Comparison of ENCODE assay signal across 21 cellular contexts in the genomic region with DNA sequence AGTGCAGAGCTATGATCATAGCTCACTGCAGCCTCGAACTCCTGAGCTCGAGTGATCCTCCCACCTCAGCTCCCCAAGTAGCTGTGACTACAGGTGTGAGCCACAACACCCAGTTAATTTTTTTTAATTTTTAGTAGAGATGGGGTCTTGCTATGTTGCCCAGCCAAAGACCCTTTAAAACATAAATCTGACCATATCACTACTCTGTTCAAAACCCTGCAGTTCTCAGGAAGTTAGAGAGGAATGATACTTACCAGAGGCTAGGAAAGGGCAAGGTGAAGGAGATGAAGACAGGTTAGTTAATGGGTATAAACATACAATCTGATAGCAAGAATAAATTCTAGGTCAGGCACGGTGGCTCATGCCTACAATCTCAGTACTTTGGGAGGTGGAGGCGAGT. TPM values are rescaled to one million over a fixed set of nuclear protein-coding genes. Genes with fewer than 3 reads are reported as not detected.
A peak's percentile ranks its signal among the peaks of the same experiment; 100 is the strongest.
DNase-seq lines count a peak whose midpoint lies in the region; ATAC-seq, FAIRE-seq and TF ChIP-seq lines count a peak whose summit lies in the region.
"Had no signal": no experiment of that assay in that cellular context is flagged by ENCODE, and none has a peak within 500 bp of the region (broad histone marks: within the 10 kb centered on the region; RNA-seq: fewer than 3 reads in every experiment).

No MANE protein-coding gene starts in this region.

- peaks cover 6% of the 10 kb centered on the region; the same call in 1 of the 2 replicates for H3K27me3 Mint-ChIP-seq in H9 (ENCODE audit: low read depth)
- H3K27me3 Mint-ChIP-seq in activated T-cell treated with anti-CD3 and anti-CD28 coated beads, Interleukin-2, amount 50 U/mL, for 72 hours (ENCODE audit: low read depth), result no peaks in the 10 kb centered on the region
- H3K27me3 Mint-ChIP-seq: B cell had no signal

- H2BK5ac ChIP-seq in H9 (ENCODE audit: insufficient read length, low read length), result no peak overlapping the region

- peaks cover 3 to 6% of the 10 kb centered on the region in 2 experiments; a peak in 3 of 5 replicates for H3K9me3 Mint-ChIP-seq in H9
- H3K9me3 Mint-ChIP-seq in stimulated activated effector memory CD8-positive, alpha-beta T cell treated with anti-CD3 and anti-CD28 coated beads, Interleukin-12 subunit alpha, Interleukin-12 subunit beta, amount 100 ng/mL, for 72 hours, result no peaks in the 10 kb centered on the region
- peaks cover 0 to 1% of the 10 kb centered on the region in 2 donors for H3K9me3 Mint-ChIP-seq in activated T-cell treated with anti-CD3 and anti-CD28 coated beads, Interleukin-2, amount 50 U/mL, for 72 hours
- H3K9me3 Mint-ChIP-seq: CD8-positive, alpha-beta T cell had no signal

- H3K36me3 Mint-ChIP-seq in H9 (ENCODE audit: insufficient read depth in 1 of 3, low read depth in 3 of 3), result peaks cover 0 to 1% (median 0%) of the 10 kb centered on the region in 3 experiments; a peak in 1 of 7 replicates
- peaks cover 25% of the 10 kb centered on the region for H3K36me3 Mint-ChIP-seq in stimulated activated effector memory CD8-positive, alpha-beta T cell treated with anti-CD3 and anti-CD28 coated beads, Interleukin-12 subunit alpha, Interleukin-12 subunit beta, amount 100 ng/mL, for 72 hours
- peaks cover 6 to 8% of the 10 kb centered on the region in 2 donors for H3K36me3 Mint-ChIP-seq in activated T-cell treated with anti-CD3 and anti-CD28 coated beads, Interleukin-2, amount 50 U/mL, for 72 hours (ENCODE audit: insufficient read depth in 2 of 2)

- no peak overlapping the region for H3K4ac ChIP-seq in H9 (ENCODE audit: low read depth, low read length)

- H4K20me1 ChIP-seq in H9 (ENCODE audit: control insufficient read depth, insufficient read depth, insufficient read length), result no peaks in the 10 kb centered on the region
- H4K20me1 ChIP-seq in K562 (replicated peaks; ENCODE audit: control insufficient read depth, insufficient read depth, low read length), result no peaks in the 10 kb centered on the region
- H4K20me1 ChIP-seq: BLaER1 treated with 17β-estradiol and CSF1 and Interleukin-3, amounts not matched to agents 10 nM and 100 nM had no signal

- DNase-seq in H9 (peak; percentile 17), K562 (ENCODE audit: extremely low read depth in 1 of 4, low spot score in 3 of 4) (no peak), right lobe of liver (no peak), SHP77 (lab: John Stamatoyannopoulos, UW) (no peak)
- no peak for DNase-seq in stimulated activated effector memory CD8-positive, alpha-beta T cell treated with anti-CD3 and anti-CD28 coated beads, Interleukin-12 subunit alpha, Interleukin-12 subunit beta, amount 100 ng/mL, for 72 hours (ENCODE audit: low spot score in 2 of 2)
- no peak for DNase-seq in activated T-cell treated with anti-CD3 and anti-CD28 coated beads, Interleukin-2, amount 50 U/mL, for 72 hours
- DNase-seq: CD8-positive, alpha-beta T cell; COR-L47; DMS 273 treated with DMSO at 0.1 percent for 48 hours; DMS53; IMR-90; KBM-7 had no signal

- H3K27ac ChIP-seq in H9 (ENCODE audit: insufficient read length, low read depth, low read length) (no peak overlapping the region), K562 (ENCODE audit: extremely low read depth, low read depth, low read length) (no peak overlapping the region), right lobe of liver (peak overlapping the region in 2 of 3 donors; percentile 96 to 97)
- H3K27ac ChIP-seq: BLaER1 treated with 17β-estradiol and CSF1 and Interleukin-3, amounts not matched to agents 10 nM and 100 nM had no signal

- H3K23ac ChIP-seq in H9 (ENCODE audit: insufficient read length, low read depth, low read length), result no peak overlapping the region

- H3K14ac ChIP-seq in H9 (ENCODE audit: insufficient read depth, low read length), result no peak overlapping the region

- H3K4me3 ChIP-seq in K562, result no peak overlapping the region
- H3K4me3 ChIP-seq in right lobe of liver, result no peak overlapping the region
- H3K4me3 ChIP-seq: BLaER1 treated with 17β-estradiol and CSF1 and Interleukin-3, amounts not matched to agents 10 nM and 100 nM; HAP-1 had no signal

- no peak overlapping the region for H3K56ac ChIP-seq in H9 (ENCODE audit: insufficient read length, low read depth, low read length)

- H2BK20ac ChIP-seq in H9 (ENCODE audit: low read depth, low read length, poor library complexity, severe bottlenecking), result no peak overlapping the region

- in situ Hi-C loops in K562 (cut with MboI), result no loop called here

- no peak overlapping the region for H2BK120ac ChIP-seq in H9 (ENCODE audit: low read depth, low read length, poor library complexity, severe bottlenecking)

- no peak for FAIRE-seq in K562 (lab: Jason Lieb, UNC)
- FAIRE-seq: G401.6, GM12891, GM19239, H1 had no signal

- H3T11ph ChIP-seq in H9 (ENCODE audit: low read length), result no peak overlapping the region

- no TSS peak for BruUV-seq in K562 (replicated peaks; lab: Mats Ljungman, UMichigan)

- no peak for TF ChIP-seq RAD21 in K562 (CRISPR knock-in tag; conservative IDR thresholded peaks at IDR 0.05 in 1 of 2, IDR thresholded peaks at IDR 0.05 in 1 of 2)

- WGBS in H9 (ENCODE audit: extremely low coverage, insufficient read length, low lambda C conversion rate), result no CpG with 5 or more reads among the region's 4 CpGs
- 37% methylated on average over 4 of the region's 4 CpGs for WGBS in K562 (ENCODE audit: insufficient coverage, low coverage, missing lambda C conversion rate)
- WGBS in right lobe of liver (ENCODE audit: insufficient coverage, low coverage, low lambda C conversion rate, missing lambda C conversion rate), result 50% methylated on average over 4 of the region's 4 CpGs

- no peak overlapping the region for H4K91ac ChIP-seq in H9 (ENCODE audit: insufficient read length, low read depth, low read length)

- TF ChIP-seq CTCF in H9 (conservative IDR thresholded peaks at IDR 0.05) (no peak), K562 (IDR thresholded peaks at IDR 0.05 in 2 of 3, conservative IDR thresholded peaks at IDR 0.05 in 1 of 3; ENCODE audit: insufficient read depth in 2 of 3, low read depth in 1 of 3, low read length in 3 of 3) (no peak), right lobe of liver (IDR thresholded peaks at IDR 0.05) (no peak)

- H3K9me1 ChIP-seq in K562 (ENCODE audit: control insufficient read depth, insufficient read depth, low read length), result no peaks in the 10 kb centered on the region

- intact Hi-C loops in K562 (cut with micrococcal nuclease), result no loop called here
- intact Hi-C loops in right lobe of liver (cut with DNase I), result no loop called here

- H3K27me3 ChIP-seq in H9 (ENCODE audit: insufficient read depth, low read length) (no peaks in the 10 kb centered on the region), K562 (ENCODE audit: control insufficient read depth in 2 of 2, insufficient read depth in 2 of 2, low read length in 2 of 2) (no peaks in the 10 kb centered on the region), right lobe of liver (no peaks in the 10 kb centered on the region)
- H3K27me3 ChIP-seq: BLaER1 treated with 17β-estradiol and CSF1 and Interleukin-3, amounts not matched to agents 10 nM and 100 nM had no signal

- H3K4me2 ChIP-seq in H9 (ENCODE audit: insufficient read depth, insufficient read length, low read length), result no peak overlapping the region
- no peak overlapping the region for H3K4me2 ChIP-seq in K562 (ENCODE audit: insufficient read depth, low read length)

- H3K9ac ChIP-seq in H9 (ENCODE audit: extremely low read depth, insufficient read length, low read length) (no peak overlapping the region), K562 (ENCODE audit: insufficient read depth in 1 of 2, low read depth in 2 of 2, low read length in 2 of 2) (no peak overlapping the region)
- H3K9ac ChIP-seq: BLaER1 treated with 17β-estradiol and CSF1 and Interleukin-3, amounts not matched to agents 10 nM and 100 nM had no signal

- H4K5ac ChIP-seq in H9 (ENCODE audit: insufficient read length, low read depth, low read length), result no peak overlapping the region

- TF ChIP-seq POLR2A in K562 (conservative IDR thresholded peaks at IDR 0.05) (no peak), right lobe of liver (IDR thresholded peaks at IDR 0.05) (no peak)

- no peak for ATAC-seq in K562
- ATAC-seq in right lobe of liver, result no peak
- ATAC-seq in stimulated activated effector memory CD8-positive, alpha-beta T cell treated with anti-CD3 and anti-CD28 coated beads, Interleukin-12 subunit alpha, Interleukin-12 subunit beta, amount 100 ng/mL, for 72 hours, result no peak
- no peak for ATAC-seq in HG02970 (IDR thresholded peaks at IDR 0.05; ENCODE audit: low FRiP score, unreplicated experiment)
- no peak for ATAC-seq in activated T-cell treated with anti-CD3 and anti-CD28 coated beads, Interleukin-2, amount 50 U/mL, for 72 hours (replicated peaks in 1 of 2)
- no peak for ATAC-seq in HG03342 (IDR thresholded peaks at IDR 0.05; ENCODE audit: unreplicated experiment)
- ATAC-seq: CD8-positive, alpha-beta T cell had no signal

- no peak overlapping the region for H2AFZ ChIP-seq in H9 (ENCODE audit: low read length)
- H2AFZ ChIP-seq in K562 (ENCODE audit: low read depth, low read length), result no peak overlapping the region

- no peak for TF ChIP-seq EP300 in K562 (IDR thresholded peaks at IDR 0.05; ENCODE audit: low read length)

- H3K4me1 ChIP-seq in H9 (ENCODE audit: insufficient read depth, low read length) (no peaks in the 10 kb centered on the region), K562 (replicated peaks in 1 of 2; ENCODE audit: control insufficient read depth in 2 of 2, insufficient read depth in 2 of 2, low read length in 2 of 2) (no peaks in the 10 kb centered on the region), right lobe of liver (peaks cover 0 to 34% (median 10%) of the 10 kb centered on the region in 4 donors)
- H3K4me1 ChIP-seq: HAP-1 had no signal

- H3K9me3 ChIP-seq in H9 (ENCODE audit: control insufficient read depth, low read depth, low read length) (no peaks in the 10 kb centered on the region), K562 (replicated peaks; ENCODE audit: control insufficient read depth, insufficient read depth, low read depth, low read length) (no peaks in the 10 kb centered on the region), right lobe of liver (no peaks in the 10 kb centered on the region)
- H3K9me3 ChIP-seq: BLaER1 treated with 17β-estradiol and CSF1 and Interleukin-3, amounts not matched to agents 10 nM and 100 nM; HAP-1 had no signal

- 0 out of 7 replicates have a peak overlapping the region, but pooled peaks of 1 of the 3 experiments have one; percentile 44 for H3K27ac Mint-ChIP-seq in H9
- peak overlapping the region; percentile 17 for H3K27ac Mint-ChIP-seq in stimulated activated effector memory CD8-positive, alpha-beta T cell treated with anti-CD3 and anti-CD28 coated beads, Interleukin-12 subunit alpha, Interleukin-12 subunit beta, amount 100 ng/mL, for 72 hours
- no peak overlapping the region for H3K27ac Mint-ChIP-seq in activated T-cell treated with anti-CD3 and anti-CD28 coated beads, Interleukin-2, amount 50 U/mL, for 72 hours
- H3K27ac Mint-ChIP-seq: B cell; CD8-positive, alpha-beta T cell had no signal

- no peak overlapping the region for H4K8ac ChIP-seq in H9 (replicated peaks; ENCODE audit: insufficient read length, low read depth, low read length)

- H3K4me3 Mint-ChIP-seq in H9, result no peak overlapping the region
- H3K4me3 Mint-ChIP-seq in stimulated activated effector memory CD8-positive, alpha-beta T cell treated with anti-CD3 and anti-CD28 coated beads, Interleukin-12 subunit alpha, Interleukin-12 subunit beta, amount 100 ng/mL, for 72 hours, result no peak overlapping the region
- no peak overlapping the region for H3K4me3 Mint-ChIP-seq in activated T-cell treated with anti-CD3 and anti-CD28 coated beads, Interleukin-2, amount 50 U/mL, for 72 hours
- H3K4me3 Mint-ChIP-seq: B cell; CD8-positive, alpha-beta T cell had no signal

- H3K36me3 ChIP-seq in K562 (ENCODE audit: control insufficient read depth, insufficient read depth, low read length) (no peaks in the 10 kb centered on the region), right lobe of liver (no peaks in the 10 kb centered on the region)
- H3K36me3 ChIP-seq: BLaER1 treated with 17β-estradiol and CSF1 and Interleukin-3, amounts not matched to agents 10 nM and 100 nM; HAP-1 had no signal

- H3K79me1 ChIP-seq in H9 (ENCODE audit: insufficient read depth, low read depth, low read length, poor library complexity, severe bottlenecking), result no peaks in the 10 kb centered on the region

- no peak overlapping the region for H2AK5ac ChIP-seq in H9 (ENCODE audit: insufficient read length, low read length)

- H2BK12ac ChIP-seq in H9 (ENCODE audit: insufficient read length, low read depth, low read length), result no peak overlapping the region

- POLR2A ChIA-PET in K562 (lab: Yijun Ruan, JAX), result interaction anchor here (0.5 to 0.6 kb wide), 2 partner anchors 19 to 146 kb away, joined by 3 read pairs; no protein-coding TSS in a partner anchor

- no peak overlapping the region for H2BK15ac ChIP-seq in H9 (ENCODE audit: low read depth, low read length)

- no peaks in the 10 kb centered on the region for H3K23me2 ChIP-seq in H9 (ENCODE audit: insufficient read length, low read depth, low read length, poor library complexity, severe bottlenecking)

- H3K4me1 Mint-ChIP-seq in H9, result peaks cover 2 to 7% of the 10 kb centered on the region in 2 experiments; a peak in 2 of 4 replicates
- H3K4me1 Mint-ChIP-seq in stimulated activated effector memory CD8-positive, alpha-beta T cell treated with anti-CD3 and anti-CD28 coated beads, Interleukin-12 subunit alpha, Interleukin-12 subunit beta, amount 100 ng/mL, for 72 hours, result peaks cover 21% of the 10 kb centered on the region
- H3K4me1 Mint-ChIP-seq in activated T-cell treated with anti-CD3 and anti-CD28 coated beads, Interleukin-2, amount 50 U/mL, for 72 hours (ENCODE audit: low read depth), result peaks cover 24% of the 10 kb centered on the region

- CTCF ChIA-PET in K562 (lab: Yijun Ruan, JAX; ENCODE audit: low intra/inter-chr PET ratio), result no interaction called here

- H3K79me2 ChIP-seq in H9 (ENCODE audit: insufficient read depth, low read length) (no peaks in the 10 kb centered on the region), K562 (ENCODE audit: control insufficient read depth, insufficient read depth, low read length) (no peaks in the 10 kb centered on the region)

- H3K18ac ChIP-seq in H9 (ENCODE audit: insufficient read length, low read depth, low read length), result no peak overlapping the region

RNA-seq across cellular contexts. Expression of a gene that starts 16.8 kb away (rescaled TPM):
- total RNA-seq in H9 (2021) (202 and 204 TPM in 2 replicates), K562 (2014; rRNA removed) (182 and 185 TPM in 2 replicates), K562 (2014; rRNA removed; fragmentation: Illumina TruSeq; extraction: Trizol) (250 and 291 TPM in 2 replicates), K562 (2015; rRNA removed; fragmentation: Illumina TruSeq; extraction: Trizol) (257 and 263 TPM in 2 replicates), K562 (2021) (234 and 244 TPM in 2 replicates), right lobe of liver (10 to 100 TPM; 19.8 to 43.2 (median 29.9) TPM)
- total RNA-seq in K562 (2011; cell fraction: chromatin; rRNA removed; ENCODE audit: low replicate concordance), result 87.3 and 241 TPM in 2 replicates
- 71.1 and 72.0 TPM in 2 replicates for total RNA-seq in K562 (2011; cell fraction: nucleolus; rRNA removed)
- total RNA-seq in K562 (2011; cell fraction: nucleoplasm; rRNA removed), result 103 and 175 TPM in 2 replicates
- polyA plus RNA-seq in K562 (2011; rRNA removed) (134 and 156 TPM in 2 replicates), K562 (2014; fragmentation: Illumina TruSeq; extraction: Trizol) (179 and 184 TPM in 2 replicates), K562 (2014; fragmentation: Nextera tagmentation; extraction: Ambion mirVana) (10 to 100 TPM; 62.1 to 85.9 TPM), K562 (2014; rRNA removed) (102 and 108 TPM in 2 replicates)
- 31.6 and 45.3 TPM in 2 replicates for polyA plus RNA-seq in K562 (2011; cell fraction: cytosol; rRNA removed)
- polyA plus RNA-seq in K562 (2011; cell fraction: nucleus; rRNA removed), result 38.5 and 49.5 TPM in 2 replicates
- polyA plus RNA-seq in K562 (2012), result 132 and 133 TPM in 2 replicates
- 217 and 242 TPM in 2 replicates for polyA minus RNA-seq in K562 (2011; rRNA and poly(A)+ RNA removed)
- 118 and 127 TPM in 2 replicates for polyA minus RNA-seq in K562 (2011; cell fraction: cytosol; rRNA and poly(A)+ RNA removed)
- polyA minus RNA-seq in K562 (2011; cell fraction: nucleus; rRNA and poly(A)+ RNA removed), result 95.9 and 167 TPM in 2 replicates
- total RNA-seq in activated T-cell treated with anti-CD3 and anti-CD28 coated beads, Interleukin-2, amount 50 U/mL, for 72 hours, result 100 to 1,000 TPM; 236 to 248 TPM

Comparison
In these comparisons a context has a peak if more than half of its experiments do, and no peak if none do; other contexts are left out.
1. H3K27ac ChIP-seq: peak in right lobe of liver (2 of 3); none in H9 (single experiment) and K562 (single experiment).